Comparison of ENCODE assay signal across 10 cellular contexts in the genomic region with DNA sequence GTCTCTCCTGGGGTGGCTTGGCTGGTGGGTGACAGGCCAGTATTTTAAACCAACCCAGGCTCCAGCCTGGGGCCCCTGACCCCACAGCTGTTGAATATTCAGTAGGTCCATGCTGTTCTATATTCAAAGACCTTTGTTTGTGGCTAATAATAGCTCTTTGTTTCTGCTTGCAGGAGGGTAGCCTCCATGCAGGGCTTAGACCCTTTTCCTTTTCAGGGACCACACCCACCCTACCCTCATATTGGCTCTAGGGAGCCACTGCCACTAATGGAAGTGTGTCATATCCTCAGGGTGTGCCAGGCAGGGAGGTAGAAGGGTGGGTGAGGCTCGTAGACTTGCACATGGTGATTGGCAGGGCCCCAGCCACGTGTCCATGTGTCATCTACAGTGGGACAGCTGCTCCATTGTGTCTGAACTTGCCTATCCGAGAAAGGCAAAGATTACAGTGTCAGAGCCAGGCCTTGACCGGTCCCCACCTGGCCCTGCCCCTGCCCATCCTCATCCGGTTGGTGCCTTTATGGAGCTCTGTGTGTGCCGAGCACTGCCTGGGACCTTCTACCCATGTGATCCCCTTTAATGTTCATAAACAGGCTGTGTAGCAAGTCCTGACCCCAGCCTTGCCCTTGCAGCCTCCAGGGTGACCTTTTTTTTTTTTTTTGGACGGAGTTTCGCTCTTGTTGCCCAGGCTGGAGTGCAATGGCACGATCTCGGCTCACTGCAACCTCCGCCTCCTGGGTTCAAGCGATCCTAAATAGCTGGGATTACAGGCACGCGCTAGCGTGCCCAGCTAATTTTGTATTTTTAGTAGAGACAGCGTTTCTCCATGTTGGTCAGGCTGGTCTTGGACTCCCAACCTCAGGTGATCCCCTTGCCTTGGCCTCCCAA. TPM values are rescaled to one million over a fixed set of nuclear protein-coding genes. Genes with fewer than 3 reads are reported as not detected.
DNase-seq lines count a peak whose midpoint lies in the region; ATAC-seq, FAIRE-seq and TF ChIP-seq lines count a peak whose summit lies in the region.
"Had no signal": no experiment of that assay in that cellular context is flagged by ENCODE, and none has a peak within 500 bp of the region (broad histone marks: within the 10 kb centered on the region; RNA-seq: fewer than 3 reads in every experiment).

No MANE protein-coding gene starts in this region.

- H3K4me1 ChIP-seq in A549 = peaks cover 36% of the 10 kb centered on the region
- H3K4me1 ChIP-seq in ectodermal cell (ENCODE audit: control insufficient read depth, insufficient read depth, low read length) = peaks cover 11% of the 10 kb centered on the region
- H3K4me1 ChIP-seq: BLaER1 treated with 17β-estradiol and CSF1 and Interleukin-3, amounts not matched to agents 10 nM and 100 nM had no signal

- no peak for TF ChIP-seq CTCF in A549 (IDR thresholded peaks at IDR 0.05)

- H3K4me3 ChIP-seq in A549 (no peak overlapping the region), MG63 (no peak overlapping the region), ectodermal cell (ENCODE audit: insufficient read depth, low read depth, low read length) (no peak overlapping the region)
- H3K4me3 ChIP-seq: BLaER1 treated with 17β-estradiol and CSF1 and Interleukin-3, amounts not matched to agents 10 nM and 100 nM had no signal

- CTCF ChIA-PET in A549 (lab: Yijun Ruan, JAX) = interaction anchor here (0.8 to 1.8 kb wide), 4 partner anchors 11 to 49 kb away, joined by 3 to 13 read pairs (median 3); partner anchors contain the start of gene TMC7

- TF ChIP-seq EP300 in A549 (IDR thresholded peaks at IDR 0.05) = no peak

- no peak for TF ChIP-seq RAD21 in A549 (conservative IDR thresholded peaks at IDR 0.05 in 1 of 2, IDR thresholded peaks at IDR 0.05 in 1 of 2)

- 88% methylated on average over 16 of the region's 16 CpGs for WGBS in A549 (ENCODE audit: missing lambda C conversion rate)
- 70 to 74% methylated on average over 16 of the region's 16 CpGs for WGBS in ectodermal cell, 2 experiments

- peak overlapping the region; percentile 46 to 54 for H3K27ac ChIP-seq in A549
- H3K27ac ChIP-seq in ectodermal cell (ENCODE audit: insufficient read depth, low read depth, low read length, poor library complexity, severe bottlenecking) = peak overlapping the region; percentile 69
- H3K27ac ChIP-seq: BLaER1 treated with 17β-estradiol and CSF1 and Interleukin-3, amounts not matched to agents 10 nM and 100 nM had no signal

- H3K9me3 ChIP-seq in A549 (peaks cover 9% of the 10 kb centered on the region; the same call in 2 of the 3 replicates), MG63 (peaks cover 16% of the 10 kb centered on the region), ectodermal cell (ENCODE audit: control insufficient read depth, low read length) (no peaks in the 10 kb centered on the region)

- DNase-seq in A549 (ENCODE audit: low read depth in 1 of 2, low spot score in 1 of 2) (peak; percentile 44 to 76), MG63 (peak; percentile 99), midbrain (lab: John Stamatoyannopoulos, UW) (peak; percentile 89), amniotic stem cell (lab: John Stamatoyannopoulos, UW) (no peak)
- DNase-seq: erythroblast had no signal

- ATAC-seq in A549 (peak; percentile 60 to 66; a peak in 5 of 6 replicates), GM18519 (IDR thresholded peaks at IDR 0.05; ENCODE audit: low FRiP score, unreplicated experiment) (no peak), HG02885 (IDR thresholded peaks at IDR 0.05; ENCODE audit: poor library complexity, unreplicated experiment) (no peak), GM21528 (IDR thresholded peaks at IDR 0.05; ENCODE audit: low FRiP score, unreplicated experiment) (no peak)

- no peak for TF ChIP-seq POLR2A in A549 (IDR thresholded peaks at IDR 0.05; ENCODE audit: low read length)

- peaks cover 25% of the 10 kb centered on the region for H3K36me3 ChIP-seq in MG63
- peaks cover 9% of the 10 kb centered on the region for H3K36me3 ChIP-seq in ectodermal cell (ENCODE audit: control insufficient read depth, insufficient read depth, low read length)
- H3K36me3 ChIP-seq: BLaER1 treated with 17β-estradiol and CSF1 and Interleukin-3, amounts not matched to agents 10 nM and 100 nM had no signal

- peak overlapping the region; percentile 24; the same call in 1 of the 3 replicates for H3K4me2 ChIP-seq in A549
- H3K4me2 ChIP-seq: BLaER1 treated with 17β-estradiol and CSF1 and Interleukin-3, amounts not matched to agents 10 nM and 100 nM had no signal

- no peak for FAIRE-seq in A549 (lab: Jason Lieb, UNC)

- POLR2A ChIA-PET in A549 (lab: Yijun Ruan, JAX) = interaction anchor here (0.6 kb wide), 1 partner anchor 23 kb away, joined by 3 read pairs; no protein-coding TSS in a partner anchor

- no peaks in the 10 kb centered on the region for H3K27me3 ChIP-seq in MG63
- H3K27me3 ChIP-seq in ectodermal cell (ENCODE audit: control insufficient read depth, insufficient read depth, low read length, poor library complexity, severe bottlenecking) = no peaks in the 10 kb centered on the region
- H3K27me3 ChIP-seq: BLaER1 treated with 17β-estradiol and CSF1 and Interleukin-3, amounts not matched to agents 10 nM and 100 nM had no signal

TF ChIP-seq in A549, 52 proteins besides CTCF, POLR2A, EP300 and RAD21:
- TF ChIP-seq RARB (CRISPR knock-in tag; IDR thresholded peaks at IDR 0.05) = no peak
- TF ChIP-seq, protein P1, sequence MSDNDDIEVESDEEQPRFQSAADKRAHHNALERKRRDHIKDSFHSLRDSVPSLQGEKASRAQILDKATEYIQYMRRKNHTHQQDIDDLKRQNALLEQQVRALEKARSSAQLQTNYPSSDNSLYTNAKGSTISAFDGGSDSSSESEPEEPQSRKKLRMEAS (IDR thresholded peaks at IDR 0.05) = peak; percentile 58; the same call in 1 of the 2 replicates
- no peak for TF ChIP-seq NFE2L2 (conservative IDR thresholded peaks at IDR 0.05; ENCODE audit: low read length)
- TF ChIP-seq, protein P2, sequence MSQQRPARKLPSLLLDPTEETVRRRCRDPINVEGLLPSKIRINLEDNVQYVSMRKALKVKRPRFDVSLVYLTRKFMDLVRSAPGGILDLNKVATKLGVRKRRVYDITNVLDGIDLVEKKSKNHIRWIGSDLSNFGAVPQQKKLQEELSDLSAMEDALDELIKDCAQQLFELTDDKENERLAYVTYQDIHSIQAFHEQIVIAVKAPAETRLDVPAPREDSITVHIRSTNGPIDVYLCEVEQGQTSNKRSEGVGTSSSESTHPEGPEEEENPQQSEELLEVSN (IDR thresholded peaks at IDR 0.05; ENCODE audit: borderline replicate concordance, low read depth) = no peak
- TF ChIP-seq SREBF2 (IDR thresholded peaks at IDR 0.05) = no peak
- peak; percentile 79 for TF ChIP-seq USF2 (IDR thresholded peaks at IDR 0.05)
- no peak for TF ChIP-seq KDM1A (IDR thresholded peaks at IDR 0.05; ENCODE audit: low read depth)
- no peak for TF ChIP-seq HOXB5 (CRISPR knock-in tag; IDR thresholded peaks at IDR 0.05)
- no peak for TF ChIP-seq RFX5 (IDR thresholded peaks at IDR 0.05)
TF ChIP-seq in A549: peak in this region for 2.

RNA-seq across cellular contexts. Expression of gene TMC7, which starts 22.1 kb away (rescaled TPM):
- polyA plus RNA-seq in A549 (2011; rRNA removed) = 9.4 and 15.0 TPM in 2 replicates
- 2.9 and 4.3 TPM in 2 replicates for polyA plus RNA-seq in A549 (2012; cell fraction: cytosol; rRNA removed)
- 3.4 and 6.4 TPM in 2 replicates for polyA plus RNA-seq in A549 (2012; cell fraction: nucleus; rRNA removed)
- 5.4 to 7.5 TPM (median 7.0 TPM) in 3 replicates for polyA plus RNA-seq in A549 (2017; fragmentation: RNase III; extraction: RNeasy Plus Mini Kit Qiagen cat#74134 plus additional on column Dnase treatment)
- polyA minus RNA-seq in A549 (2011; rRNA and poly(A)+ RNA removed) = 12.5 and 14.3 TPM in 2 replicates
- 6.2 and 6.9 TPM in 2 replicates for total RNA-seq in MG63 (2014; rRNA removed; shearing (Covaris generic); ENCODE audit: low replicate concordance)
- 10.3 TPM for polyA plus RNA-seq in ectodermal cell (2013, experiment 1 of 4)
- 13.8 TPM for polyA plus RNA-seq in ectodermal cell (2013, experiment 2 of 4)
- polyA plus RNA-seq in ectodermal cell (2013, experiment 3 of 4) = 10.7 TPM
- 13.5 TPM for polyA plus RNA-seq in ectodermal cell (2013, experiment 4 of 4)

Comparison
In these comparisons a context has a peak if more than half of its experiments do, and no peak if none do; other contexts are left out.
1. ATAC-seq: peak in A549 (2 of 2); none in GM18519 (single experiment), HG02885 (single experiment) and GM21528 (single experiment).